In the genomic region with DNA sequence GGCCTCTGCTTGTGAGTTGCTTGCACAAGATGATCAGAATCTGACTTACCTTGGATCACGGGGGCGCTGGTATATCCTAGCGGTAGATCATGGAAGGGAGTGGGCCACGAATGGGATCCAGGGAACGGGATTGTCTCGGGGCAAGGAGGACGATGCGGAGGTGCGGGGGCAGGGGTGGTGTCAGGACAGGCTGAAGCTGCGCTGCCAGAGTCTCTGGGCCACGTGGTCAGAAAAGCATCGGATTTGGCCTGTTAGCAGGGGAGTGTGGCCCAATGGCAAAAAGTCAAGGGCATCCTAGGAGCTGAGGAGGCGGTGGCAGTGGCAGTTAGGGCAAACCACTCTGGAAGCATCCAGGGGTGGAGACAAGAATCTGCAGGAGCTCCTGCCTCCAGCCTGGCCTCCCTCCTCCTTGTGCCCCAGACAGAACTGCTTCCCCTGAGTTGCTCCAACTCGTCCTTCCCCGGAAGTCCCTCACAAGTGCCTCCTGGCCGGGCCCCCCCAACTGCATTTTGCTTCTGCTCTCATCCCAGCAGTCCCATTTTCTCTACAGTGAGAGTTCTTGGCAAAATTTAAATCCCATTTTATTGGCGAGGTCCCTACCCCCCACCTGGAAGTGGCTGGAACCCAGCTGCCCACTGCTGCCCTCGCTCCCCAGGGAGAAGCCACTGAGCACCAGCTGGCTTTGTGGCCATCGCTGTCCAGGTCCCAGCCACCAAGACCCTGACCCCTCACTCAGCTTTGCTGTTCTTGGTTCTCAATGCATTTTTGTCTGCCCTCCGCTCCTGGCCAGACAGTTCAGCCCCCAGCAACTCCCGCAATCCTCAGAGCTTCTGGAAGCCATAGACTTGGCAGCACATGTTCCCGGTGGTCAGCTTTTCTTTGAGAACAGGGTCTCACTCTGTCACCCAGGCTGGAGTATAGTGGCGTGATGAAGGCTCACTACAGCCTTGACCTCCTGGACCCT, we compare ENCODE assay signal across 1 cellular context.
TF ChIP-seq lines count a peak whose summit lies in the region.

No MANE protein-coding gene starts in this region.

TF ChIP-seq in HepG2, 621 proteins besides CTCF, POLR2A, EP300 and RAD21:
- TF ChIP-seq, protein P1, sequence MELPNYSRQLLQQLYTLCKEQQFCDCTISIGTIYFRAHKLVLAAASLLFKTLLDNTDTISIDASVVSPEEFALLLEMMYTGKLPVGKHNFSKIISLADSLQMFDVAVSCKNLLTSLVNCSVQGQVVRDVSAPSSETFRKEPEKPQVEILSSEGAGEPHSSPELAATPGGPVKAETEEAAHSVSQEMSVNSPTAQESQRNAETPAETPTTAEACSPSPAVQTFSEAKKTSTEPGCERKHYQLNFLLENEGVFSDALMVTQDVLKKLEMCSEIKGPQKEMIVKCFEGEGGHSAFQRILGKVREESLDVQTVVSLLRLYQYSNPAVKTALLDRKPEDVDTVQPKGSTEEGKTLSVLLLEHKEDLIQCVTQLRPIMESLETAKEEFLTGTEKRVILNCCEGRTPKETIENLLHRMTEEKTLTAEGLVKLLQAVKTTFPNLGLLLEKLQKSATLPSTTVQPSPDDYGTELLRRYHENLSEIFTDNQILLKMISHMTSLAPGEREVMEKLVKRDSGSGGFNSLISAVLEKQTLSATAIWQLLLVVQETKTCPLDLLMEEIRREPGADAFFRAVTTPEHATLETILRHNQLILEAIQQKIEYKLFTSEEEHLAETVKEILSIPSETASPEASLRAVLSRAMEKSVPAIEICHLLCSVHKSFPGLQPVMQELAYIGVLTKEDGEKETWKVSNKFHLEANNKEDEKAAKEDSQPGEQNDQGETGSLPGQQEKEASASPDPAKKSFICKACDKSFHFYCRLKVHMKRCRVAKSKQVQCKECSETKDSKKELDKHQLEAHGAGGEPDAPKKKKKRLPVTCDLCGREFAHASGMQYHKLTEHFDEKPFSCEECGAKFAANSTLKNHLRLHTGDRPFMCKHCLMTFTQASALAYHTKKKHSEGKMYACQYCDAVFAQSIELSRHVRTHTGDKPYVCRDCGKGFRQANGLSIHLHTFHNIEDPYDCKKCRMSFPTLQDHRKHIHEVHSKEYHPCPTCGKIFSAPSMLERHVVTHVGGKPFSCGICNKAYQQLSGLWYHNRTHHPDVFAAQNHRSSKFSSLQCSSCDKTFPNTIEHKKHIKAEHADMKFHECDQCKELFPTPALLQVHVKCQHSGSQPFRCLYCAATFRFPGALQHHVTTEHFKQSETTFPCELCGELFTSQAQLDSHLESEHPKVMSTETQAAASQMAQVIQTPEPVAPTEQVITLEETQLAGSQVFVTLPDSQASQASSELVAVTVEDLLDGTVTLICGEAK (IDR thresholded peaks at IDR 0.05): no peak
- TF ChIP-seq, protein P1 (CRISPR knock-in tag; IDR thresholded peaks at IDR 0.05): no peak
- no peak for TF ChIP-seq RBM39 (IDR thresholded peaks at IDR 0.05; ENCODE audit: low read depth, low read length, poor library complexity, severe bottlenecking)
- TF ChIP-seq ZNF768 (CRISPR knock-in tag; IDR thresholded peaks at IDR 0.05): peak; percentile 4; the same call in 1 of the 2 replicates
- peak; percentile 56 for TF ChIP-seq POLR2G (IDR thresholded peaks at IDR 0.05; ENCODE audit: low read depth, low read length)
- no peak for TF ChIP-seq NR2F2 (IDR thresholded peaks at IDR 0.05; ENCODE audit: borderline replicate concordance, low read depth)
- TF ChIP-seq, protein P2, sequence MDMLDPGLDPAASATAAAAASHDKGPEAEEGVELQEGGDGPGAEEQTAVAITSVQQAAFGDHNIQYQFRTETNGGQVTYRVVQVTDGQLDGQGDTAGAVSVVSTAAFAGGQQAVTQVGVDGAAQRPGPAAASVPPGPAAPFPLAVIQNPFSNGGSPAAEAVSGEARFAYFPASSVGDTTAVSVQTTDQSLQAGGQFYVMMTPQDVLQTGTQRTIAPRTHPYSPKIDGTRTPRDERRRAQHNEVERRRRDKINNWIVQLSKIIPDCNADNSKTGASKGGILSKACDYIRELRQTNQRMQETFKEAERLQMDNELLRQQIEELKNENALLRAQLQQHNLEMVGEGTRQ (IDR thresholded peaks at IDR 0.05; ENCODE audit: low read depth, low read length): no peak
- TF ChIP-seq, protein P2 (CRISPR knock-in tag; IDR thresholded peaks at IDR 0.05; ENCODE audit: borderline replicate concordance): no peak
- TF ChIP-seq ZNF839 (CRISPR knock-in tag; IDR thresholded peaks at IDR 0.05; ENCODE audit: borderline replicate concordance): no peak
- peak; percentile 84 for TF ChIP-seq AGO2 (optimal IDR thresholded peaks at IDR 0.05; ENCODE audit: low read depth, low read length)
- no peak for TF ChIP-seq ZNF556 (CRISPR knock-in tag; IDR thresholded peaks at IDR 0.05; ENCODE audit: borderline replicate concordance)
- TF ChIP-seq ZNF605 (CRISPR knock-in tag; IDR thresholded peaks at IDR 0.05): no peak
- no peak for TF ChIP-seq MEF2D (CRISPR knock-in tag; IDR thresholded peaks at IDR 0.05)
- TF ChIP-seq ZC3H13 (CRISPR knock-in tag; IDR thresholded peaks at IDR 0.05): peak; percentile 81; the same call in 1 of the 2 replicates
